ENCODE assay signal across 2 cellular contexts in genomic region chr1:85200367-85200869, GRCh38.
A peak's percentile ranks its signal among the peaks of the same experiment; 100 is the strongest.
TF ChIP-seq lines count a peak whose summit lies in the region.

No MANE protein-coding gene starts in this region.

TF ChIP-seq in WTC11, 78 proteins besides CTCF, POLR2A, EP300 and RAD21:
- TF ChIP-seq MLX (CRISPR knock-in tag; IDR thresholded peaks at IDR 0.05) (no peak), TCF7 (CRISPR knock-in tag; IDR thresholded peaks at IDR 0.05; ENCODE audit: low read depth) (no peak), ZNF219 (CRISPR knock-in tag; IDR thresholded peaks at IDR 0.05; ENCODE audit: borderline replicate concordance) (0 out of 2 replicates have a peak, but pooled peaks have one; percentile 70), HMGXB4 (CRISPR knock-in tag; IDR thresholded peaks at IDR 0.05) (no peak), ELF4 (CRISPR knock-in tag; IDR thresholded peaks at IDR 0.05; ENCODE audit: low read depth) (0 out of 2 replicates have a peak, but pooled peaks have one; percentile 5), MAX (CRISPR knock-in tag; IDR thresholded peaks at IDR 0.05) (peak; percentile 72; the same call in 1 of the 2 replicates), FOXP4 (CRISPR knock-in tag; IDR thresholded peaks at IDR 0.05) (no peak; the same call in 1 of the 2 replicates), ZNF423 (CRISPR knock-in tag; IDR thresholded peaks at IDR 0.05) (peak; percentile 70; the same call in 1 of the 2 replicates), TP53 (CRISPR knock-in tag; IDR thresholded peaks at IDR 0.05) (0 out of 2 replicates have a peak, but pooled peaks have one; percentile 37), JUN (CRISPR knock-in tag; IDR thresholded peaks at IDR 0.05) (peak; percentile 54; the same call in 1 of the 2 replicates)

TF ChIP-seq in H1, 55 proteins besides CTCF, POLR2A, EP300 and RAD21:
- TF ChIP-seq POU5F1 (IDR thresholded peaks at IDR 0.05; ENCODE audit: low read depth, low read length) (no peak), CREB1 (IDR thresholded peaks at IDR 0.05) (no peak), MAFK (IDR thresholded peaks at IDR 0.05; ENCODE audit: low read depth, low read length) (no peak), KDM5A (IDR thresholded peaks at IDR 0.05; ENCODE audit: low read length) (0 out of 2 replicates have a peak, but pooled peaks have one; percentile 16), GTF2F1 (IDR thresholded peaks at IDR 0.05; ENCODE audit: borderline replicate concordance, low read depth, low read length) (no peak), SIRT6 (IDR thresholded peaks at IDR 0.05; ENCODE audit: low read length) (no peak), NANOG (IDR thresholded peaks at IDR 0.05; ENCODE audit: insufficient read depth, low read depth, low read length, poor library complexity, severe bottlenecking) (no peak), TAF7 (optimal IDR thresholded peaks at IDR 0.05; ENCODE audit: borderline replicate concordance, low read depth, low read length) (no peak), PHF8 (conservative IDR thresholded peaks at IDR 0.05; ENCODE audit: low read depth, low read length) (no peak; the same call in 1 of the 2 replicates), HDAC2 (IDR thresholded peaks at IDR 0.05; ENCODE audit: borderline replicate concordance in 1 of 2, low read depth in 2 of 2, low read length in 2 of 2) (peak in 1 of 2 experiments; percentile 31; a peak in 1 of 4 replicates), RBBP5 (IDR thresholded peaks at IDR 0.05; ENCODE audit: borderline replicate concordance, low read depth, low read length) (peak; percentile 45; the same call in 1 of the 2 replicates), SRF (IDR thresholded peaks at IDR 0.05; ENCODE audit: low read depth, low read length) (no peak), SP1 (IDR thresholded peaks at IDR 0.05; ENCODE audit: low read depth, low read length) (no peak), RXRA (IDR thresholded peaks at IDR 0.05; ENCODE audit: insufficient read depth, low read depth, low read length) (no peak), CHD2 (IDR thresholded peaks at IDR 0.05; ENCODE audit: low read length) (no peak), CHD1 (IDR thresholded peaks at IDR 0.05; ENCODE audit: low read depth, low read length) (no peak), SAP30 (IDR thresholded peaks at IDR 0.05; ENCODE audit: insufficient read depth, insufficient replicate concordance, low read length) (no peak), SP2 (IDR thresholded peaks at IDR 0.05; ENCODE audit: low read length) (no peak), RNF2 (IDR thresholded peaks at IDR 0.05; ENCODE audit: borderline replicate concordance, low read depth, low read length, missing control alignments, poor library complexity, severe bottlenecking) (no peak), MAX (IDR thresholded peaks at IDR 0.05) (peak; percentile 62), KDM4A (IDR thresholded peaks at IDR 0.05; ENCODE audit: low read depth, low read length, severe bottlenecking) (peak; percentile 83), POLR2AphosphoS5 (IDR thresholded peaks at IDR 0.05; ENCODE audit: low read depth, low read length) (no peak; the same call in 1 of the 2 replicates), ZNF274 (IDR thresholded peaks at IDR 0.05; ENCODE audit: borderline replicate concordance, extremely low read depth, low read length) (no peak), SIN3A (conservative IDR thresholded peaks at IDR 0.05 in 1 of 2, IDR thresholded peaks at IDR 0.05 in 1 of 2; ENCODE audit: low read depth in 1 of 2, low read length in 2 of 2) (peak in 1 of 2 experiments; percentile 70; a peak in 2 of 4 replicates), CEBPB (IDR thresholded peaks at IDR 0.05; ENCODE audit: low read depth, low read length) (no peak), SUZ12 (IDR thresholded peaks at IDR 0.05; ENCODE audit: low read length) (no peak), TBP (IDR thresholded peaks at IDR 0.05; ENCODE audit: low read depth, low read length) (no peak), CBX5 (IDR thresholded peaks at IDR 0.05; ENCODE audit: low read depth, low read length) (no peak), USF2 (IDR thresholded peaks at IDR 0.05; ENCODE audit: low read length) (no peak), TCF12 (IDR thresholded peaks at IDR 0.05; ENCODE audit: low read depth, low read length) (no peak), KDM1A (IDR thresholded peaks at IDR 0.05; ENCODE audit: borderline replicate concordance, low read length) (no peak), HDAC6 (IDR thresholded peaks at IDR 0.05; ENCODE audit: low read depth, low read length) (no peak), JUND (IDR thresholded peaks at IDR 0.05; ENCODE audit: low read length) (no peak)
